Comparison of ENCODE assay signal across 1 cellular context in the genomic region with DNA sequence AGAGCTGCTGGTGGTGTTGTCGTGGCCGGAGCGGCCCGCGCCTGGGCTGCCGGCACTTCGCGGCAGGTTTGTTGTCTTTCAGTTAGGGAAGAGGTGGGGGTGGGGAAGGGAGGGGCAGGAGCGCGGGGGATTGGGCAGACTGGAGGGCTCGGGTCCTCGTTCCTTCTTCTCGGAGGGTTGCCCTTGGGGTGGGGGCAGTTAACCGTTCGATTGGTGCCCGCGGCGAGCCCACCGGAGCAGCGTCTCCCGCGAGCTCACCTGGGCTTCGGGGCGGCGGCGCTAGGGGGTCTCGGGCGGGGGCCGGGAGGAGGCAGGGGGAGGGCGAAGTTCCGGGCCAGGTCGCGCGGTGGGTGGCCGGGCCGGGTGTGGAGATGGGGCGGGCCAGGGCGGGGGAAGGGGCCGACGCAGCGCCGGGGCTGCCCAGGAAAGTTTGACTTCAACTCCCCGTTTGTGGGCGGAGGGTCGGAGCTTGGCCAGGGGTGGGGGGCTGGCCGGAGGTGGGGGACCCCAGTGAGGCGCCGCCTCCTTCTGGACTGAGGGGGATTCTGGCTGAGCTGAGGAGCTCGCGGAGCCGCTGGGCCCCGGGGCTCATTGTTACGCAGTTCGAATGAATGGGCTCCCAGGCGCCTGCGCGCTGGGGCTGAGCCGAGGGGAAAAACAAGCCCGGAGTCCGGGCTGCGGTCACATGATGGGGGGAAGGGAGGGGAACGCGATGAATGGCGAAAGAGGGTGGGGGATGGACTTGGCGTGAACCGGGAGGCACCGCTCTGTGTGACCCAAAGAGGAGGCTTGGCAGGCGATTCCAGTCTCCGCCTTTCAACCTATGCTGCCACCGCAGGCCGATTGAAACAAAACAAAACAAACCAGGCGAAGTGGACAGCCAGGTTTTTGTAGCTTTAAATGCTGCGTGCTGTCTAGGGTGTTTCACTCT.
TF ChIP-seq lines count a peak whose summit lies in the region.

No MANE protein-coding gene starts in this region.

TF ChIP-seq in K562, 482 proteins besides CTCF, POLR2A, EP300 and RAD21 (continued from another document and continues in another):
- TF ChIP-seq, protein P1, sequence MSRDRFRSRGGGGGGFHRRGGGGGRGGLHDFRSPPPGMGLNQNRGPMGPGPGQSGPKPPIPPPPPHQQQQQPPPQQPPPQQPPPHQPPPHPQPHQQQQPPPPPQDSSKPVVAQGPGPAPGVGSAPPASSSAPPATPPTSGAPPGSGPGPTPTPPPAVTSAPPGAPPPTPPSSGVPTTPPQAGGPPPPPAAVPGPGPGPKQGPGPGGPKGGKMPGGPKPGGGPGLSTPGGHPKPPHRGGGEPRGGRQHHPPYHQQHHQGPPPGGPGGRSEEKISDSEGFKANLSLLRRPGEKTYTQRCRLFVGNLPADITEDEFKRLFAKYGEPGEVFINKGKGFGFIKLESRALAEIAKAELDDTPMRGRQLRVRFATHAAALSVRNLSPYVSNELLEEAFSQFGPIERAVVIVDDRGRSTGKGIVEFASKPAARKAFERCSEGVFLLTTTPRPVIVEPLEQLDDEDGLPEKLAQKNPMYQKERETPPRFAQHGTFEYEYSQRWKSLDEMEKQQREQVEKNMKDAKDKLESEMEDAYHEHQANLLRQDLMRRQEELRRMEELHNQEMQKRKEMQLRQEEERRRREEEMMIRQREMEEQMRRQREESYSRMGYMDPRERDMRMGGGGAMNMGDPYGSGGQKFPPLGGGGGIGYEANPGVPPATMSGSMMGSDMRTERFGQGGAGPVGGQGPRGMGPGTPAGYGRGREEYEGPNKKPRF (IDR thresholded peaks at IDR 0.05; ENCODE audit: low read depth, low read length) = no peak
- TF ChIP-seq, protein P2, sequence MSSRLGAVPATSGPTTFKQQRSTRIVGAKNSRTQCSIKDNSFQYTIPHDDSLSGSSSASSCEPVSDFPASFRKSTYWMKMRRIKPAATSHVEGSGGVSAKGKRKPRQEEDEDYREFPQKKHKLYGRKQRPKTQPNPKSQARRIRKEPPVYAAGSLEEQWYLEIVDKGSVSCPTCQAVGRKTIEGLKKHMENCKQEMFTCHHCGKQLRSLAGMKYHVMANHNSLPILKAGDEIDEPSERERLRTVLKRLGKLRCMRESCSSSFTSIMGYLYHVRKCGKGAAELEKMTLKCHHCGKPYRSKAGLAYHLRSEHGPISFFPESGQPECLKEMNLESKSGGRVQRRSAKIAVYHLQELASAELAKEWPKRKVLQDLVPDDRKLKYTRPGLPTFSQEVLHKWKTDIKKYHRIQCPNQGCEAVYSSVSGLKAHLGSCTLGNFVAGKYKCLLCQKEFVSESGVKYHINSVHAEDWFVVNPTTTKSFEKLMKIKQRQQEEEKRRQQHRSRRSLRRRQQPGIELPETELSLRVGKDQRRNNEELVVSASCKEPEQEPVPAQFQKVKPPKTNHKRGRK (tag; IDR thresholded peaks at IDR 0.05) = no peak
- TF ChIP-seq, protein P3, sequence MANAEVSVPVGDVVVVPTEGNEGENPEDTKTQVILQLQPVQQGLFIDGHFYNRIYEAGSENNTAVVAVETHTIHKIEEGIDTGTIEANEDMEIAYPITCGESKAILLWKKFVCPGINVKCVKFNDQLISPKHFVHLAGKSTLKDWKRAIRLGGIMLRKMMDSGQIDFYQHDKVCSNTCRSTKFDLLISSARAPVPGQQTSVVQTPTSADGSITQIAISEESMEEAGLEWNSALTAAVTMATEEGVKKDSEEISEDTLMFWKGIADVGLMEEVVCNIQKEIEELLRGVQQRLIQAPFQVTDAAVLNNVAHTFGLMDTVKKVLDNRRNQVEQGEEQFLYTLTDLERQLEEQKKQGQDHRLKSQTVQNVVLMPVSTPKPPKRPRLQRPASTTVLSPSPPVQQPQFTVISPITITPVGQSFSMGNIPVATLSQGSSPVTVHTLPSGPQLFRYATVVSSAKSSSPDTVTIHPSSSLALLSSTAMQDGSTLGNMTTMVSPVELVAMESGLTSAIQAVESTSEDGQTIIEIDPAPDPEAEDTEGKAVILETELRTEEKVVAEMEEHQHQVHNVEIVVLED (CRISPR knock-in tag; IDR thresholded peaks at IDR 0.05) = peak; percentile 43; the same call in 1 of the 2 replicates
- TF ChIP-seq ZNF57 (CRISPR knock-in tag; IDR thresholded peaks at IDR 0.05) (no peak), NFATC3 (IDR thresholded peaks at IDR 0.05) (no peak), ZNF79 (CRISPR knock-in tag; IDR thresholded peaks at IDR 0.05; ENCODE audit: low read depth) (no peak), ZBTB17 (CRISPR knock-in tag; IDR thresholded peaks at IDR 0.05) (peak; percentile 32; the same call in 1 of the 2 replicates), ZNF316 (IDR thresholded peaks at IDR 0.05) (no peak; the same call in 1 of the 2 replicates), ZNF668 (CRISPR knock-in tag; IDR thresholded peaks at IDR 0.05) (no peak), NCOR1 (IDR thresholded peaks at IDR 0.05) (peak; percentile 78), BRD4 (IDR thresholded peaks at IDR 0.05) (peak; percentile 77; the same call in 1 of the 2 replicates), NCOA1 (IDR thresholded peaks at IDR 0.05; ENCODE audit: low read depth) (peak; percentile 82), TAF7 (tag; IDR thresholded peaks at IDR 0.05) (no peak), ZFP36 (IDR thresholded peaks at IDR 0.05; ENCODE audit: low read depth, low read length, partially characterized antibody) (peak; percentile 19), HIVEP1 (CRISPR knock-in tag; IDR thresholded peaks at IDR 0.05) (peak; percentile 59; the same call in 1 of the 2 replicates), GABPA (tag; conservative IDR thresholded peaks at IDR 0.05; ENCODE audit: low read depth) (no peak), ZNF311 (CRISPR knock-in tag; IDR thresholded peaks at IDR 0.05) (no peak), ZNF778 (CRISPR knock-in tag; IDR thresholded peaks at IDR 0.05) (no peak), CBX3 (IDR thresholded peaks at IDR 0.05; ENCODE audit: borderline replicate concordance in 1 of 2, low read length in 2 of 2) (peak in 1 of 2 experiments; percentile 95; a peak in 2 of 3 replicates), ZNF830 (CRISPR knock-in tag; IDR thresholded peaks at IDR 0.05) (no peak), HNRNPLL (IDR thresholded peaks at IDR 0.05; ENCODE audit: low read depth, low read length, poor library complexity, severe bottlenecking) (peak; percentile 42), MXI1 (IDR thresholded peaks at IDR 0.05; ENCODE audit: low read depth, low read length) (peak; percentile 87), KAT8 (IDR thresholded peaks at IDR 0.05; ENCODE audit: low read depth) (no peak)
- TF ChIP-seq, protein P4, sequence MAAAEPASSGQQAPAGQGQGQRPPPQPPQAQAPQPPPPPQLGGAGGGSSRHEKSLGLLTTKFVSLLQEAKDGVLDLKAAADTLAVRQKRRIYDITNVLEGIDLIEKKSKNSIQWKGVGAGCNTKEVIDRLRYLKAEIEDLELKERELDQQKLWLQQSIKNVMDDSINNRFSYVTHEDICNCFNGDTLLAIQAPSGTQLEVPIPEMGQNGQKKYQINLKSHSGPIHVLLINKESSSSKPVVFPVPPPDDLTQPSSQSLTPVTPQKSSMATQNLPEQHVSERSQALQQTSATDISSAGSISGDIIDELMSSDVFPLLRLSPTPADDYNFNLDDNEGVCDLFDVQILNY (CRISPR knock-in tag; IDR thresholded peaks at IDR 0.05) = 0 out of 2 replicates have a peak, but pooled peaks have one; percentile 68
- TF ChIP-seq, protein P5, sequence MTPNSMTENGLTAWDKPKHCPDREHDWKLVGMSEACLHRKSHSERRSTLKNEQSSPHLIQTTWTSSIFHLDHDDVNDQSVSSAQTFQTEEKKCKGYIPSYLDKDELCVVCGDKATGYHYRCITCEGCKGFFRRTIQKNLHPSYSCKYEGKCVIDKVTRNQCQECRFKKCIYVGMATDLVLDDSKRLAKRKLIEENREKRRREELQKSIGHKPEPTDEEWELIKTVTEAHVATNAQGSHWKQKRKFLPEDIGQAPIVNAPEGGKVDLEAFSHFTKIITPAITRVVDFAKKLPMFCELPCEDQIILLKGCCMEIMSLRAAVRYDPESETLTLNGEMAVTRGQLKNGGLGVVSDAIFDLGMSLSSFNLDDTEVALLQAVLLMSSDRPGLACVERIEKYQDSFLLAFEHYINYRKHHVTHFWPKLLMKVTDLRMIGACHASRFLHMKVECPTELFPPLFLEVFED (CRISPR knock-in tag; conservative IDR thresholded peaks at IDR 0.05) = peak; percentile 76
- TF ChIP-seq, protein P6, sequence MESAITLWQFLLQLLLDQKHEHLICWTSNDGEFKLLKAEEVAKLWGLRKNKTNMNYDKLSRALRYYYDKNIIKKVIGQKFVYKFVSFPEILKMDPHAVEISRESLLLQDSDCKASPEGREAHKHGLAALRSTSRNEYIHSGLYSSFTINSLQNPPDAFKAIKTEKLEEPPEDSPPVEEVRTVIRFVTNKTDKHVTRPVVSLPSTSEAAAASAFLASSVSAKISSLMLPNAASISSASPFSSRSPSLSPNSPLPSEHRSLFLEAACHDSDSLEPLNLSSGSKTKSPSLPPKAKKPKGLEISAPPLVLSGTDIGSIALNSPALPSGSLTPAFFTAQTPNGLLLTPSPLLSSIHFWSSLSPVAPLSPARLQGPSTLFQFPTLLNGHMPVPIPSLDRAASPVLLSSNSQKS (CRISPR knock-in tag; IDR thresholded peaks at IDR 0.05) = no peak
- TF ChIP-seq, protein P7, sequence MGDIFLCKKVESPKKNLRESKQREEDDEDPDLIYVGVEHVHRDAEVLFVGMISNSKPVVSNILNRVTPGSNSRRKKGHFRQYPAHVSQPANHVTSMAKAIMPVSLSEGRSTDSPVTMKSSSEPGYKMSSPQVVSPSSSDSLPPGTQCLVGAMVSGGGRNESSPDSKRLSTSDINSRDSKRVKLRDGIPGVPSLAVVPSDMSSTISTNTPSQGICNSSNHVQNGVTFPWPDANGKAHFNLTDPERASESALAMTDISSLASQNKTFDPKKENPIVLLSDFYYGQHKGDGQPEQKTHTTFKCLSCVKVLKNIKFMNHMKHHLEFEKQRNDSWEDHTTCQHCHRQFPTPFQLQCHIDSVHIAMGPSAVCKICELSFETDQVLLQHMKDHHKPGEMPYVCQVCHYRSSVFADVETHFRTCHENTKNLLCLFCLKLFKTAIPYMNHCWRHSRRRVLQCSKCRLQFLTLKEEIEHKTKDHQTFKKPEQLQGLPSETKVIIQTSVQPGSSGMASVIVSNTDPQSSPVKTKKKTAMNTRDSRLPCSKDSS (IDR thresholded peaks at IDR 0.05; ENCODE audit: low read depth, partially characterized antibody) = no peak
- TF ChIP-seq, protein P8, sequence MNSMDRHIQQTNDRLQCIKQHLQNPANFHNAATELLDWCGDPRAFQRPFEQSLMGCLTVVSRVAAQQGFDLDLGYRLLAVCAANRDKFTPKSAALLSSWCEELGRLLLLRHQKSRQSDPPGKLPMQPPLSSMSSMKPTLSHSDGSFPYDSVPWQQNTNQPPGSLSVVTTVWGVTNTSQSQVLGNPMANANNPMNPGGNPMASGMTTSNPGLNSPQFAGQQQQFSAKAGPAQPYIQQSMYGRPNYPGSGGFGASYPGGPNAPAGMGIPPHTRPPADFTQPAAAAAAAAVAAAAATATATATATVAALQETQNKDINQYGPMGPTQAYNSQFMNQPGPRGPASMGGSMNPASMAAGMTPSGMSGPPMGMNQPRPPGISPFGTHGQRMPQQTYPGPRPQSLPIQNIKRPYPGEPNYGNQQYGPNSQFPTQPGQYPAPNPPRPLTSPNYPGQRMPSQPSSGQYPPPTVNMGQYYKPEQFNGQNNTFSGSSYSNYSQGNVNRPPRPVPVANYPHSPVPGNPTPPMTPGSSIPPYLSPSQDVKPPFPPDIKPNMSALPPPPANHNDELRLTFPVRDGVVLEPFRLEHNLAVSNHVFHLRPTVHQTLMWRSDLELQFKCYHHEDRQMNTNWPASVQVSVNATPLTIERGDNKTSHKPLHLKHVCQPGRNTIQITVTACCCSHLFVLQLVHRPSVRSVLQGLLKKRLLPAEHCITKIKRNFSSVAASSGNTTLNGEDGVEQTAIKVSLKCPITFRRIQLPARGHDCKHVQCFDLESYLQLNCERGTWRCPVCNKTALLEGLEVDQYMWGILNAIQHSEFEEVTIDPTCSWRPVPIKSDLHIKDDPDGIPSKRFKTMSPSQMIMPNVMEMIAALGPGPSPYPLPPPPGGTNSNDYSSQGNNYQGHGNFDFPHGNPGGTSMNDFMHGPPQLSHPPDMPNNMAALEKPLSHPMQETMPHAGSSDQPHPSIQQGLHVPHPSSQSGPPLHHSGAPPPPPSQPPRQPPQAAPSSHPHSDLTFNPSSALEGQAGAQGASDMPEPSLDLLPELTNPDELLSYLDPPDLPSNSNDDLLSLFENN (IDR thresholded peaks at IDR 0.05; ENCODE audit: low read depth in 2 of 2, low read length in 2 of 2) = peak in 1 of 2 experiments; percentile 80; a peak in 2 of 4 replicates
- TF ChIP-seq, protein P9, sequence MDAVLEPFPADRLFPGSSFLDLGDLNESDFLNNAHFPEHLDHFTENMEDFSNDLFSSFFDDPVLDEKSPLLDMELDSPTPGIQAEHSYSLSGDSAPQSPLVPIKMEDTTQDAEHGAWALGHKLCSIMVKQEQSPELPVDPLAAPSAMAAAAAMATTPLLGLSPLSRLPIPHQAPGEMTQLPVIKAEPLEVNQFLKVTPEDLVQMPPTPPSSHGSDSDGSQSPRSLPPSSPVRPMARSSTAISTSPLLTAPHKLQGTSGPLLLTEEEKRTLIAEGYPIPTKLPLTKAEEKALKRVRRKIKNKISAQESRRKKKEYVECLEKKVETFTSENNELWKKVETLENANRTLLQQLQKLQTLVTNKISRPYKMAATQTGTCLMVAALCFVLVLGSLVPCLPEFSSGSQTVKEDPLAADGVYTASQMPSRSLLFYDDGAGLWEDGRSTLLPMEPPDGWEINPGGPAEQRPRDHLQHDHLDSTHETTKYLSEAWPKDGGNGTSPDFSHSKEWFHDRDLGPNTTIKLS (IDR thresholded peaks at IDR 0.05; ENCODE audit: borderline replicate concordance, low read depth) = peak; percentile 68; the same call in 1 of the 2 replicates
- TF ChIP-seq, protein P10, sequence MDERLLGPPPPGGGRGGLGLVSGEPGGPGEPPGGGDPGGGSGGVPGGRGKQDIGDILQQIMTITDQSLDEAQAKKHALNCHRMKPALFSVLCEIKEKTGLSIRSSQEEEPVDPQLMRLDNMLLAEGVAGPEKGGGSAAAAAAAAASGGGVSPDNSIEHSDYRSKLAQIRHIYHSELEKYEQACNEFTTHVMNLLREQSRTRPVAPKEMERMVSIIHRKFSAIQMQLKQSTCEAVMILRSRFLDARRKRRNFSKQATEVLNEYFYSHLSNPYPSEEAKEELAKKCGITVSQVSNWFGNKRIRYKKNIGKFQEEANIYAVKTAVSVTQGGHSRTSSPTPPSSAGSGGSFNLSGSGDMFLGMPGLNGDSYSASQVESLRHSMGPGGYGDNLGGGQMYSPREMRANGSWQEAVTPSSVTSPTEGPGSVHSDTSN (CRISPR knock-in tag; IDR thresholded peaks at IDR 0.05; ENCODE audit: low read depth) = no peak
- TF ChIP-seq, protein P10 (tag; conservative IDR thresholded peaks at IDR 0.05; ENCODE audit: low read depth) = no peak
